In genomic region chr13:59391696-59392095, GRCh38 we compare ENCODE assay signal across 8 cellular contexts.
A peak's percentile ranks its signal among the peaks of the same experiment; 100 is the strongest.
DNase-seq lines count a peak whose midpoint lies in the region; ATAC-seq and TF ChIP-seq lines count a peak whose summit lies in the region.

No MANE protein-coding gene starts in this region.

- H3K4me3 ChIP-seq in cardiac fibroblast (replicated peaks in 1 of 2; ENCODE audit: low read depth in 2 of 2, low read length in 2 of 2): no peak overlapping the region

- peak; percentile 99 for ATAC-seq in GM18517 (IDR thresholded peaks at IDR 0.05; ENCODE audit: unreplicated experiment)
- ATAC-seq in HG02943 (IDR thresholded peaks at IDR 0.05; ENCODE audit: low read depth, unreplicated experiment): peak; percentile 96

- peak; percentile 78 for DNase-seq in AG20443 (ENCODE audit: low spot score)
- DNase-seq in NCI-H1436 treated with DMSO at 0.1 percent for 48 hours (lab: John Stamatoyannopoulos, UW): peak; percentile 18
- peak in 3 of 5 experiments; percentile 9 to 90 (median 41) for DNase-seq in T-helper 2 cell
- peak; percentile 86 to 88 for DNase-seq in cardiac fibroblast (ENCODE audit: low read depth in 2 of 2)
- peak; percentile 82 for DNase-seq in kidney glomerular epithelial cell (lab: John Stamatoyannopoulos, UW)
- DNase-seq in stimulated activated CD8-positive, alpha-beta memory T cell treated with anti-CD3 and anti-CD28 coated beads, Interleukin-12 subunit alpha, Interleukin-12 subunit beta, amount 100 ng/mL, for 24 hours (ENCODE audit: extremely low read depth): peak; percentile 5

- peak; percentile 94 for TF ChIP-seq CTCF in cardiac fibroblast (IDR thresholded peaks at IDR 0.05; ENCODE audit: low read depth, low read length)

Comparison
In these comparisons a context has a peak if more than half of its experiments do, and no peak if none do; other contexts are left out.
1. DNase-seq: peak in every context shown above with its lines; median percentile 87 in cardiac fibroblast; 82 in kidney glomerular epithelial cell; 78 in AG20443; 41 in T-helper 2 cell; 18 in NCI-H1436 treated with DMSO at 0.1 percent for 48 hours; 5 in stimulated activated CD8-positive, alpha-beta memory T cell treated with anti-CD3 and anti-CD28 coated beads, Interleukin-12 subunit alpha, Interleukin-12 subunit beta, amount 100 ng/mL, for 24 hours.